In the genomic region with DNA sequence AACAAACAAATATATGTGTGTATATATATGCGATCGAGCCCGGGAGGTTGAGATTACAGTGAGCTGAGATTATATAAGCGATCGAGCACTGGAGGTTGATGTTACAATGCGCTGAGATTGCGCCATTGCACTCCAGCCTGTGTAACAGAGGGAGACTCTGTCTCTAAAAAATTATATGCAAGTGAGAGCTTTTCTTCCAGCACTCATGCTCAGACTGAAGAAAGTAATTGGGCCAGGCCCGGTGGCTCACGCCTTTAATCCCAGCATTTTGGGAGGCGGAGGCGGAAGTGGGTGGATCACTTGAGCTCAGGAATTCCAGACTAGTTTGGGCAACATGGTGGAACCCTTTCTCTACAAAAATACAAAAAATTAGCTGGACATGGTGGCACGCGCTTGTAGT, we compare ENCODE assay signal across 8 cellular contexts.
DNase-seq lines count a peak whose midpoint lies in the region; ATAC-seq and TF ChIP-seq lines count a peak whose summit lies in the region.
"Not testable (repeated sequence)": the region's sequence is repeated elsewhere in the genome, so short reads cannot be mapped to it uniquely, and the experiment has no call there.

No MANE protein-coding gene starts in this region.

- H3F3A ChIP-seq in OCI-LY1 (ENCODE audit: insufficient read depth, low read length): not testable (repeated sequence)

- H4K91ac ChIP-seq in mesenchymal stem cell (ENCODE audit: low read length): not testable (repeated sequence)

- H3K27me3 ChIP-seq in OCI-LY1 (ENCODE audit: insufficient read depth, low read length); mammary epithelial cell (ENCODE audit: insufficient read depth, low read length); mesenchymal stem cell (ENCODE audit: control insufficient read depth in 1 of 2, insufficient read depth in 1 of 2, low read length in 2 of 2): not testable (repeated sequence)

- not testable (repeated sequence) for H3K79me2 ChIP-seq in OCI-LY1 (ENCODE audit: insufficient read depth, low read length)
- peaks cover 11% of the 10 kb centered on the region for H3K79me2 ChIP-seq in mammary epithelial cell (ENCODE audit: insufficient read depth, low read length)

- DNase-seq in GM12864 (ENCODE audit: low read depth); activated CD8-positive, alpha-beta T cell treated with anti-CD3 and anti-CD28 coated beads, Interleukin-2, amount 10 ng/mL, durations not matched to agents 7 days and 5 days; mammary epithelial cell: not testable (repeated sequence)
- DNase-seq in Right ventricle myocardium inferior (ENCODE audit: missing footprints) (peak; percentile 70), mesenchymal stem cell (peak; percentile 32), sciatic nerve (ENCODE audit: low spot score) (peak; percentile 60)

- not testable (repeated sequence) for BruUV-seq in mammary epithelial cell (replicated peaks; lab: Mats Ljungman, UMichigan)

- H3K9me2 ChIP-seq in OCI-LY1 (ENCODE audit: low read depth, low read length): not testable (repeated sequence)

- H2AFZ ChIP-seq in OCI-LY1 (ENCODE audit: low read length); mesenchymal stem cell (ENCODE audit: low read depth, low read length): not testable (repeated sequence)
- peak overlapping the region; percentile 56 for H2AFZ ChIP-seq in mammary epithelial cell (ENCODE audit: low read depth, low read length)

- H2BK15ac ChIP-seq in mesenchymal stem cell (ENCODE audit: low read depth, poor library complexity, severe bottlenecking): not testable (repeated sequence)

- not testable (repeated sequence) for H2BK5ac ChIP-seq in mesenchymal stem cell (ENCODE audit: low read depth, low read length, poor library complexity, severe bottlenecking)

- H4K8ac ChIP-seq in mesenchymal stem cell (ENCODE audit: low read length): not testable (repeated sequence)

- H3K4me3 ChIP-seq in GM12864 (ENCODE audit: low read depth, low read length) (peak overlapping the region; percentile 53), OCI-LY1 (ENCODE audit: low read depth, low read length, poor library complexity, severe bottlenecking) (peak overlapping the region; percentile 78), mammary epithelial cell (replicated peaks in 1 of 3; ENCODE audit: insufficient read depth in 1 of 3, low read depth in 2 of 3, low read length in 3 of 3) (peak overlapping the region in 1 of 3 experiments; percentile 23), mesenchymal stem cell (ENCODE audit: insufficient read depth in 1 of 2, low read depth in 1 of 2, low read length in 2 of 2) (peak overlapping the region in 1 of 2 experiments; percentile 66)

- 35% methylated on average over 5 of the region's 13 CpGs for WGBS in mammary epithelial cell (ENCODE audit: low coverage, missing lambda C conversion rate)
- WGBS in mesenchymal stem cell: 96% methylated on average over 12 of the region's 13 CpGs

- H3K4me1 ChIP-seq in OCI-LY1 (ENCODE audit: insufficient read depth, low read length, severe bottlenecking): peaks cover 13% of the 10 kb centered on the region
- H3K4me1 ChIP-seq in mammary epithelial cell (ENCODE audit: insufficient read depth, low read length); mesenchymal stem cell (ENCODE audit: control insufficient read depth, insufficient read depth, low read depth, low read length): not testable (repeated sequence)

- not testable (repeated sequence) for H4K20me1 ChIP-seq in OCI-LY1 (ENCODE audit: insufficient read depth, low read length); mammary epithelial cell (ENCODE audit: insufficient read depth, low read length)

- not testable (repeated sequence) for H3K9me3 ChIP-seq in OCI-LY1 (ENCODE audit: low read length); mammary epithelial cell (replicated peaks; ENCODE audit: insufficient read depth, low read length); mesenchymal stem cell (ENCODE audit: control insufficient read depth, low read length)

- H3K9me3 Mint-ChIP-seq in activated CD8-positive, alpha-beta T cell treated with anti-CD3 and anti-CD28 coated beads, Interleukin-2, amount 10 ng/mL, durations not matched to agents 7 days and 5 days (ENCODE audit: insufficient read depth): not testable (repeated sequence)

- not testable (repeated sequence) for TF ChIP-seq CTCF in 22Rv1 (IDR thresholded peaks at IDR 0.05); GM12864 (IDR thresholded peaks at IDR 0.05; ENCODE audit: low read depth, low read length, missing control alignments); OCI-LY1 (IDR thresholded peaks at IDR 0.05; ENCODE audit: low read length); mammary epithelial cell (conservative IDR thresholded peaks at IDR 0.05 in 1 of 2, IDR thresholded peaks at IDR 0.05 in 1 of 2; ENCODE audit: extremely low read depth in 1 of 2, insufficient read depth in 1 of 2, low read depth in 1 of 2, low read length in 2 of 2)

- dilution Hi-C loops in mammary epithelial cell (cut with HindIII; ENCODE audit: low sequenced_read_pairs): not testable (repeated sequence)

- CTCF ChIA-PET in activated CD8-positive, alpha-beta T cell treated with anti-CD3 and anti-CD28 coated beads, Interleukin-2, amount 10 ng/mL, durations not matched to agents 7 days and 5 days (lab: Charles Lee); mammary epithelial cell (lab: Charles Lee; ENCODE audit: low non-redundant PET): not testable (repeated sequence)

- H3K27ac ChIP-seq in 22Rv1 (peak overlapping the region; percentile 91), OCI-LY1 (ENCODE audit: low read depth, low read length, poor library complexity, severe bottlenecking) (peak overlapping the region; percentile 66)
- not testable (repeated sequence) for H3K27ac ChIP-seq in mammary epithelial cell (ENCODE audit: insufficient read depth, low read depth, low read length); mesenchymal stem cell (ENCODE audit: low read length, poor library complexity, severe bottlenecking)

- not testable (repeated sequence) for ATAC-seq in activated CD8-positive, alpha-beta T cell treated with anti-CD3 and anti-CD28 coated beads, Interleukin-2, amount 10 ng/mL, durations not matched to agents 7 days and 5 days; Right ventricle myocardium inferior; sciatic nerve

- in situ Hi-C loops in mammary epithelial cell (cut with MboI; ENCODE audit: low sequenced_read_pairs in 2 of 2): not testable (repeated sequence)

- POLR2A ChIA-PET in activated CD8-positive, alpha-beta T cell treated with anti-CD3 and anti-CD28 coated beads, Interleukin-2, amount 10 ng/mL, durations not matched to agents 7 days and 5 days (lab: Charles Lee): not testable (repeated sequence)

- intact Hi-C loops in mammary epithelial cell (cut with micrococcal nuclease); Right ventricle myocardium inferior (cut with DNase I); sciatic nerve (cut with DNase I): not testable (repeated sequence)

- not testable (repeated sequence) for H2BK120ac ChIP-seq in mesenchymal stem cell (ENCODE audit: low read depth, low read length)

- H3K4me2 ChIP-seq in OCI-LY1 (ENCODE audit: low read length) (peak overlapping the region; percentile 83), mammary epithelial cell (ENCODE audit: insufficient read depth, low read depth, low read length) (peak overlapping the region; percentile 51)
- not testable (repeated sequence) for H3K4me2 ChIP-seq in mesenchymal stem cell (ENCODE audit: low read length, poor library complexity, severe bottlenecking)

- H3K79me1 ChIP-seq in mesenchymal stem cell (replicated peaks; ENCODE audit: low read length, poor library complexity, severe bottlenecking): not testable (repeated sequence)

- peaks cover 12% of the 10 kb centered on the region; the same call in 1 of the 2 replicates for H3K36me3 ChIP-seq in OCI-LY1 (ENCODE audit: insufficient read depth, low read length)
- not testable (repeated sequence) for H3K36me3 ChIP-seq in mammary epithelial cell (ENCODE audit: insufficient read depth, low read length); mesenchymal stem cell (ENCODE audit: control insufficient read depth in 1 of 2, insufficient read depth in 2 of 2, low read depth in 1 of 2, low read length in 2 of 2)

- H3K4ac ChIP-seq in mesenchymal stem cell (ENCODE audit: low read depth in 1 of 2, low read length in 2 of 2): not testable (repeated sequence)

- not testable (repeated sequence) for H2BK12ac ChIP-seq in mesenchymal stem cell (ENCODE audit: low read length in 2 of 2)

- H3K4me1 Mint-ChIP-seq in activated CD8-positive, alpha-beta T cell treated with anti-CD3 and anti-CD28 coated beads, Interleukin-2, amount 10 ng/mL, durations not matched to agents 7 days and 5 days (ENCODE audit: low read depth): peaks cover 11% of the 10 kb centered on the region

- H3K27ac Mint-ChIP-seq in activated CD8-positive, alpha-beta T cell treated with anti-CD3 and anti-CD28 coated beads, Interleukin-2, amount 10 ng/mL, durations not matched to agents 7 days and 5 days: peak overlapping the region; percentile 100

- not testable (repeated sequence) for H3K18ac ChIP-seq in mesenchymal stem cell (ENCODE audit: low read depth in 1 of 2, low read length in 2 of 2)

- peak overlapping the region; percentile 99 for H3K4me3 Mint-ChIP-seq in activated CD8-positive, alpha-beta T cell treated with anti-CD3 and anti-CD28 coated beads, Interleukin-2, amount 10 ng/mL, durations not matched to agents 7 days and 5 days

- H3K27me3 Mint-ChIP-seq in activated CD8-positive, alpha-beta T cell treated with anti-CD3 and anti-CD28 coated beads, Interleukin-2, amount 10 ng/mL, durations not matched to agents 7 days and 5 days (ENCODE audit: low read depth): not testable (repeated sequence)

- not testable (repeated sequence) for H3K36me3 Mint-ChIP-seq in activated CD8-positive, alpha-beta T cell treated with anti-CD3 and anti-CD28 coated beads, Interleukin-2, amount 10 ng/mL, durations not matched to agents 7 days and 5 days (ENCODE audit: low read depth)

- H2AK5ac ChIP-seq in mesenchymal stem cell (ENCODE audit: low read length, severe bottlenecking): not testable (repeated sequence)

- H3K14ac ChIP-seq in mesenchymal stem cell (ENCODE audit: low read length in 2 of 2): not testable (repeated sequence)

- peak overlapping the region; percentile 84 for H3K9ac ChIP-seq in OCI-LY1 (ENCODE audit: low read length)
- not testable (repeated sequence) for H3K9ac ChIP-seq in mammary epithelial cell (ENCODE audit: insufficient read depth, low read length); mesenchymal stem cell (ENCODE audit: low read length)

- not testable (repeated sequence) for H3K23ac ChIP-seq in mesenchymal stem cell (ENCODE audit: low read length in 2 of 2)
